Comparison of ENCODE assay signal across 8 cellular contexts in genomic region chrX:48911407-48912182, GRCh38. TPM values are rescaled to one million over a fixed set of nuclear protein-coding genes. Genes with fewer than 3 reads are reported as not detected.
A peak's percentile ranks its signal among the peaks of the same experiment; 100 is the strongest.
DNase-seq lines count a peak whose midpoint lies in the region; ATAC-seq and TF ChIP-seq lines count a peak whose summit lies in the region.

Gene SLC35A2, minus strand, starts transcription at chrX:48911646. Its CDS starts 10 bp downstream, at chrX:48911636.

- H3K27me3 ChIP-seq in MG63 = no peaks in the 10 kb centered on the region

- H3K4me3 ChIP-seq in MG63 = peak within 1 kb of the TSS; percentile 77
- peak within 1 kb of the TSS; percentile 81 for H3K4me3 ChIP-seq in fibroblast of pulmonary artery (replicated peaks; ENCODE audit: low read depth, low read length)

- H3K9me3 ChIP-seq in MG63 = no peaks in the 10 kb centered on the region

- H3K27ac Mint-ChIP-seq in natural killer cell treated with Interleukin-12 subunit alpha and Interleukin-12 subunit beta and Interleukin-15 and Interleukin-18, amount 100 ng/mL, for 72 hours = peak within 1 kb of the TSS; percentile 87 to 92

- H3K9me3 Mint-ChIP-seq in natural killer cell treated with Interleukin-12 subunit alpha and Interleukin-12 subunit beta and Interleukin-15 and Interleukin-18, amount 100 ng/mL, for 72 hours = no peaks in the 10 kb centered on the region

- peak within 1 kb of the TSS; percentile 100 for H3K4me3 Mint-ChIP-seq in natural killer cell treated with Interleukin-12 subunit alpha and Interleukin-12 subunit beta and Interleukin-15 and Interleukin-18, amount 100 ng/mL, for 72 hours

- DNase-seq in DMS79 (lab: John Stamatoyannopoulos, UW) = peak; percentile 73
- DNase-seq in GOT3 (lab: John Stamatoyannopoulos, UW) = peak; percentile 27
- DNase-seq in MG63 = peak; percentile 73
- DNase-seq in SHP77 (lab: John Stamatoyannopoulos, UW) = peak; percentile 68 to 85
- DNase-seq in activated T-helper 9 cell treated with anti-CD3 and anti-CD28 coated beads, Interleukin-2, amount 50 U/mL, for 16 hours (ENCODE audit: low read depth) = peak; percentile 76
- DNase-seq in fibroblast of pulmonary artery (ENCODE audit: low read depth) = peak; percentile 65
- DNase-seq in natural killer cell treated with Interleukin-12 subunit alpha and Interleukin-12 subunit beta and Interleukin-15 and Interleukin-18, amount 100 ng/mL, for 72 hours (ENCODE audit: low spot score) = peak; percentile 85
- peak; percentile 84 for DNase-seq in stimulated activated naive CD4-positive, alpha-beta T cell treated with Interleukin-2 at 50 U/mL for 16 hours (lab: John Stamatoyannopoulos, UW)

- no peak for TF ChIP-seq CTCF in fibroblast of pulmonary artery (IDR thresholded peaks at IDR 0.05; ENCODE audit: low read length, missing control alignments)

- ATAC-seq in natural killer cell treated with Interleukin-12 subunit alpha and Interleukin-12 subunit beta and Interleukin-15 and Interleukin-18, amount 100 ng/mL, for 72 hours = peak; percentile 87

- H3K36me3 Mint-ChIP-seq in natural killer cell treated with Interleukin-12 subunit alpha and Interleukin-12 subunit beta and Interleukin-15 and Interleukin-18, amount 100 ng/mL, for 72 hours = peaks cover 18% of the 10 kb centered on the region

- H3K27me3 Mint-ChIP-seq in natural killer cell treated with Interleukin-12 subunit alpha and Interleukin-12 subunit beta and Interleukin-15 and Interleukin-18, amount 100 ng/mL, for 72 hours = peaks cover 0 to 10% of the 10 kb centered on the region in 2 donors

- peaks cover 38 to 54% of the 10 kb centered on the region in 2 donors for H3K4me1 Mint-ChIP-seq in natural killer cell treated with Interleukin-12 subunit alpha and Interleukin-12 subunit beta and Interleukin-15 and Interleukin-18, amount 100 ng/mL, for 72 hours (ENCODE audit: low read depth in 2 of 2)

- H3K36me3 ChIP-seq in MG63 = peaks cover 4% of the 10 kb centered on the region

RNA-seq across cellular contexts. Expression of gene SLC35A2, which starts in this region (rescaled TPM):
- total RNA-seq in MG63 (2014; rRNA removed; shearing (Covaris generic); ENCODE audit: low replicate concordance) = 16.6 and 25.9 TPM in 2 replicates
- 10 to 100 TPM; 25.5 to 26.9 TPM for total RNA-seq in natural killer cell treated with Interleukin-12 subunit alpha and Interleukin-12 subunit beta and Interleukin-15 and Interleukin-18, amount 100 ng/mL, for 72 hours

Comparison
In these comparisons a context has a peak if more than half of its experiments do, and no peak if none do; other contexts are left out.
1. Peak in every context shown above with its lines: DNase-seq, ATAC-seq and H3K4me3 ChIP-seq.
2. DNase-seq: peak in every context shown above with its lines; median percentile 85 in natural killer cell treated with Interleukin-12 subunit alpha and Interleukin-12 subunit beta and Interleukin-15 and Interleukin-18, amount 100 ng/mL, for 72 hours; 84 in stimulated activated naive CD4-positive, alpha-beta T cell treated with Interleukin-2 at 50 U/mL for 16 hours; 76 in SHP77; 76 in activated T-helper 9 cell treated with anti-CD3 and anti-CD28 coated beads, Interleukin-2, amount 50 U/mL, for 16 hours; 73 in DMS79; 73 in MG63; 65 in fibroblast of pulmonary artery; 27 in GOT3.